Comparison of ENCODE assay signal across 8 cellular contexts in the genomic region with DNA sequence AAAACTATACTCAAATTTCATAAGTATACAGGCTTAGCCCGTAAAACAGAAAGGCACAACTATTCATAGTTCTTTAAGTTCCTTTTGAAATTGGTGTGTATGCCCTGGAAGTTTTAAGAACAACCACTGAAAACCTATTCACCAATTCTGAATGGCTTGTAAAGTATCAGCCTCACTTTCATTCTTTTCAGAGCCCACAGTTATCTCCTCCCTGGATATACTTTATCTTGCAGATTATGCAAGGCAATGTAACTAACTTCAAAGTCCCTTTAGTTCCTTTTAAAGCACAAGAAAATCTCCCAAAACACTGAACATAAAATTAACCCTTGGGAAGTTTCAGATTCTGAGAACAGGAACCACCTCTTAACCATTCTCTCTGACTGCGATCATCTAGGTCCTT. TPM values are rescaled to one million over a fixed set of nuclear protein-coding genes. Genes with fewer than 3 reads are reported as not detected.
A peak's percentile ranks its signal among the peaks of the same experiment; 100 is the strongest.
DNase-seq lines count a peak whose midpoint lies in the region; ATAC-seq and TF ChIP-seq lines count a peak whose summit lies in the region.

No MANE protein-coding gene starts in this region.

- H3K4me3 ChIP-seq in H7 (ENCODE audit: insufficient read depth, low read depth, low read length), result peak overlapping the region; percentile 73
- H3K4me3 ChIP-seq in gastroesophageal sphincter, result peak overlapping the region; percentile 66 to 100
- peak overlapping the region; percentile 67 to 88 (median 79) for H3K4me3 ChIP-seq in skeletal muscle tissue (ENCODE audit: low read length in 3 of 3)

- no peak for TF ChIP-seq EP300 in gastroesophageal sphincter (IDR thresholded peaks at IDR 0.05)

- WGBS in gastroesophageal sphincter (ENCODE audit: low coverage in 1 of 2), 2 donors, result 17 to 38% methylated on average over 1 to 2 of the region's 2 CpGs

- no peaks in the 10 kb centered on the region for H3K36me3 ChIP-seq in H7 (replicated peaks; ENCODE audit: control insufficient read depth, insufficient read depth, low read length)
- H3K36me3 ChIP-seq in gastroesophageal sphincter, result no peaks in the 10 kb centered on the region
- no peaks in the 10 kb centered on the region for H3K36me3 ChIP-seq in skeletal muscle tissue (ENCODE audit: control insufficient read depth in 3 of 3, insufficient read depth in 3 of 3, low read length in 3 of 3)

- H3K9ac ChIP-seq in skeletal muscle tissue (ENCODE audit: low read depth in 1 of 3, low read length in 3 of 3), result peak overlapping the region; percentile 66 to 88 (median 79)

- H3K4me1 ChIP-seq in gastroesophageal sphincter (peaks cover 0 to 40% (median 11%) of the 10 kb centered on the region in 3 donors), skeletal muscle tissue (ENCODE audit: control insufficient read depth in 3 of 3, insufficient read depth in 3 of 3, low read length in 3 of 3) (peaks cover 8 to 24% (median 19%) of the 10 kb centered on the region in 3 donors)

- H3K27me3 ChIP-seq in H7 (ENCODE audit: control insufficient read depth, insufficient read depth, low read length) (no peaks in the 10 kb centered on the region), gastroesophageal sphincter (no peaks in the 10 kb centered on the region), skeletal muscle tissue (ENCODE audit: control insufficient read depth in 3 of 3, insufficient read depth in 3 of 3, low read length in 3 of 3) (no peaks in the 10 kb centered on the region)

- H3K9me3 ChIP-seq in gastroesophageal sphincter (no peaks in the 10 kb centered on the region), skeletal muscle tissue (ENCODE audit: control insufficient read depth in 3 of 3, low read length in 3 of 3) (no peaks in the 10 kb centered on the region)

- H3K27ac ChIP-seq in VCaP (peak overlapping the region; percentile 94), gastroesophageal sphincter (peak overlapping the region in 2 of 4 donors; percentile 88 to 95), skeletal muscle tissue (ENCODE audit: low read depth, low read length) (peak overlapping the region; percentile 23)

- TF ChIP-seq CTCF in VCaP (conservative IDR thresholded peaks at IDR 0.05) (no peak), gastroesophageal sphincter (IDR thresholded peaks at IDR 0.05) (no peak)

- no peak for ATAC-seq in gastroesophageal sphincter

- in situ Hi-C loops in ACHN (cut with HindIII; ENCODE audit: low pct_ligation_motif_present, low pct_unique_long_range_greater_than_20kb, low sequenced_read_pairs), result no loop called here

- TF ChIP-seq POLR2A in gastroesophageal sphincter (IDR thresholded peaks at IDR 0.05), result no peak

- DNase-seq in H7 (no peak), LoVo (ENCODE audit: low spot score) (no peak), ACHN (no peak), NCI-H1930 (lab: John Stamatoyannopoulos, UW) (no peak)
- no peak for DNase-seq in activated CD4-positive, alpha-beta T cell treated with anti-CD3 and anti-CD28 coated beads, Interleukin-2, amount 50 U/mL, for 48 hours

RNA-seq across cellular contexts. Expression of gene STRN, which starts 1.1 kb away (rescaled TPM):
- total RNA-seq in H7 (2014; rRNA removed; shearing (Covaris generic)), result 17.4 and 17.9 TPM in 2 replicates
- total RNA-seq in gastroesophageal sphincter (10 to 100 TPM; 18.5 to 24.6 (median 20.9) TPM), skeletal muscle tissue (15.7 TPM)
